23 cellular contexts compared by ENCODE assay signal in genomic region chrX:133580630-133581029, GRCh38.
DNase-seq lines count a peak whose midpoint lies in the region; ATAC-seq and TF ChIP-seq lines count a peak whose summit lies in the region.
"Had no signal": no experiment of that assay in that cellular context is flagged by ENCODE, and none has a peak within 500 bp of the region (broad histone marks: within the 10 kb centered on the region; RNA-seq: fewer than 3 reads in every experiment).

No MANE protein-coding gene starts in this region.

- H3K4me3 Mint-ChIP-seq in type B pancreatic cell: no peak overlapping the region
- no peak overlapping the region for H3K4me3 Mint-ChIP-seq in CD8-positive, alpha-beta T cell
- H3K4me3 Mint-ChIP-seq: activated T-cell treated with anti-CD3 and anti-CD28 coated beads, Interleukin-2, amount 50 U/mL, for 4 hours; dendritic cell treated with granulocyte-macrophage colony-stimulating factor and Interleukin-4, amounts not matched to agents 40 ng/mL and 50 ng/mL, for 4 days; neural progenitor cell had no signal

- H3K4me1 Mint-ChIP-seq in type B pancreatic cell (ENCODE audit: unreplicated experiment): peaks cover 27% of the 10 kb centered on the region
- no peaks in the 10 kb centered on the region for H3K4me1 Mint-ChIP-seq in CD8-positive, alpha-beta T cell (ENCODE audit: low read depth)

- no peak overlapping the region for H3K27ac ChIP-seq in CD8-positive, alpha-beta T cell (ENCODE audit: low read depth, low read length)
- H3K27ac ChIP-seq: HL-60, neural progenitor cell, suprapubic skin had no signal

- no peaks in the 10 kb centered on the region for H3K9me3 Mint-ChIP-seq in type B pancreatic cell
- no peaks in the 10 kb centered on the region for H3K9me3 Mint-ChIP-seq in CD8-positive, alpha-beta T cell
- H3K9me3 Mint-ChIP-seq: activated T-cell treated with anti-CD3 and anti-CD28 coated beads, Interleukin-2, amount 50 U/mL, for 4 hours; dendritic cell treated with granulocyte-macrophage colony-stimulating factor and Interleukin-4, amounts not matched to agents 40 ng/mL and 50 ng/mL, for 4 days; neural progenitor cell had no signal

- no peak for ATAC-seq in GM21529 (IDR thresholded peaks at IDR 0.05; ENCODE audit: unreplicated experiment)
- no peak for ATAC-seq in CD8-positive, alpha-beta T cell
- ATAC-seq: activated T-cell treated with anti-CD3 and anti-CD28 coated beads, Interleukin-2, amount 50 U/mL, for 4 hours had no signal

- no peaks in the 10 kb centered on the region for H3K27me3 Mint-ChIP-seq in type B pancreatic cell
- no peaks in the 10 kb centered on the region for H3K27me3 Mint-ChIP-seq in CD8-positive, alpha-beta T cell (ENCODE audit: low read depth)
- H3K27me3 Mint-ChIP-seq: progenitor cell of endocrine pancreas had no signal

- intact Hi-C loops in CD8-positive, alpha-beta T cell (cut with DNase I, micrococcal nuclease): no loop called here

- H3K36me3 ChIP-seq in CD8-positive, alpha-beta T cell (ENCODE audit: insufficient read depth, low read length): no peaks in the 10 kb centered on the region
- H3K36me3 ChIP-seq: neural progenitor cell, suprapubic skin had no signal

- POLR2A ChIA-PET in CD8-positive, alpha-beta T cell (lab: Charles Lee): no interaction called here

- no peaks in the 10 kb centered on the region for H3K4me1 ChIP-seq in CD8-positive, alpha-beta T cell (ENCODE audit: insufficient read depth, low read length)
- H3K4me1 ChIP-seq: neural progenitor cell, suprapubic skin had no signal

- CTCF ChIA-PET in CD8-positive, alpha-beta T cell (lab: Charles Lee): no interaction called here

- no peaks in the 10 kb centered on the region for H3K9me3 ChIP-seq in CD8-positive, alpha-beta T cell (ENCODE audit: low read length)
- H3K9me3 ChIP-seq: suprapubic skin had no signal

- peaks cover 30% of the 10 kb centered on the region for H3K36me3 Mint-ChIP-seq in type B pancreatic cell
- H3K36me3 Mint-ChIP-seq in CD8-positive, alpha-beta T cell: no peaks in the 10 kb centered on the region

- H3K27ac Mint-ChIP-seq in type B pancreatic cell: no peak overlapping the region
- no peak overlapping the region for H3K27ac Mint-ChIP-seq in CD8-positive, alpha-beta T cell
- H3K27ac Mint-ChIP-seq: dendritic cell treated with granulocyte-macrophage colony-stimulating factor and Interleukin-4, amounts not matched to agents 40 ng/mL and 50 ng/mL, for 4 days; neural progenitor cell; progenitor cell of endocrine pancreas had no signal

- DNase-seq in AG09309 (ENCODE audit: low read depth) (peak; percentile 24), DMS53 treated with DMSO at 0.1 percent for 48 hours (lab: John Stamatoyannopoulos, UW; ENCODE audit: unreplicated experiment) (peak; percentile 13), NCI-H524 (lab: John Stamatoyannopoulos, UW) (peak; percentile 57 to 87), fibroblast of the conjunctiva (ENCODE audit: low read depth) (peak; percentile 13), DMS114 treated with DMSO at 0.1 percent for 48 hours (lab: John Stamatoyannopoulos, UW; ENCODE audit: unreplicated experiment) (no peak), type B pancreatic cell (ENCODE audit: extremely low spot score, unreplicated experiment) (no peak)
- no peak for DNase-seq in CD8-positive, alpha-beta T cell
- DNase-seq: ACHN; activated CD4-positive, CD25-positive, alpha-beta regulatory T cell treated with anti-CD3 and anti-CD28 coated beads, Interleukin-2, amount 50 U/mL, for 72 hours; activated CD8-positive, alpha-beta memory T cell treated with anti-CD3 and anti-CD28 coated beads for 24 hours; activated naive CD4-positive, alpha-beta T cell; activated T-cell treated with anti-CD3 and anti-CD28 coated beads, Interleukin-2, amount 50 U/mL, for 4 hours; amniotic stem cell; hippocampal formation; NCI-H146; SIG-M5; stimulated activated CD4-positive, alpha-beta T cell treated with anti-CD3 and anti-CD28 coated beads, Interleukin-1b, Interleukin-23, amount 100 ng/mL, for 48 hours had no signal

- no peak overlapping the region for H3K4me3 ChIP-seq in AG09309 (ENCODE audit: control insufficient read depth, low read depth, low read length)
- H3K4me3 ChIP-seq in CD8-positive, alpha-beta T cell (ENCODE audit: low read depth, low read length): no peak overlapping the region
- H3K4me3 ChIP-seq: neural progenitor cell, suprapubic skin had no signal

- TF ChIP-seq CTCF in AG09309 (IDR thresholded peaks at IDR 0.05; ENCODE audit: control insufficient read depth, insufficient read depth, low read depth, low read length, missing control alignments) (no peak), type B pancreatic cell (conservative IDR thresholded peaks at IDR 0.05) (no peak)
- no peak for TF ChIP-seq CTCF in CD8-positive, alpha-beta T cell (IDR thresholded peaks at IDR 0.05)

- H3K27me3 ChIP-seq in CD8-positive, alpha-beta T cell (ENCODE audit: insufficient read depth, low read length): no peaks in the 10 kb centered on the region
- H3K27me3 ChIP-seq: neural progenitor cell, suprapubic skin had no signal

Comparison
In these comparisons a context has a peak if more than half of its experiments do, and no peak if none do; other contexts are left out.
1. DNase-seq: peak in AG09309 (single experiment), DMS53 treated with DMSO at 0.1 percent for 48 hours (single experiment), NCI-H524 (2 of 2) and fibroblast of the conjunctiva (single experiment); none in DMS114 treated with DMSO at 0.1 percent for 48 hours (single experiment), type B pancreatic cell (single experiment) and CD8-positive, alpha-beta T cell (0 of 7).